1 cellular context compared by ENCODE assay signal in genomic region chr10:125283191-125283590, GRCh38.
TF ChIP-seq lines count a peak whose summit lies in the region.

No MANE protein-coding gene starts in this region.

TF ChIP-seq in WTC11, 78 proteins besides CTCF, POLR2A, EP300 and RAD21 (continued from another document):
- TF ChIP-seq ZNF121 (CRISPR knock-in tag; IDR thresholded peaks at IDR 0.05) (no peak), ZSCAN18 (CRISPR knock-in tag; IDR thresholded peaks at IDR 0.05) (no peak), ETV6 (CRISPR knock-in tag; IDR thresholded peaks at IDR 0.05) (no peak), MXD4 (CRISPR knock-in tag; IDR thresholded peaks at IDR 0.05; ENCODE audit: borderline replicate concordance) (no peak), HMGA2 (CRISPR knock-in tag; IDR thresholded peaks at IDR 0.05) (no peak), ERG (CRISPR knock-in tag; IDR thresholded peaks at IDR 0.05) (no peak), IRF1 (CRISPR knock-in tag; IDR thresholded peaks at IDR 0.05) (no peak), SMAD4 (CRISPR knock-in tag; IDR thresholded peaks at IDR 0.05) (no peak), MLX (CRISPR knock-in tag; IDR thresholded peaks at IDR 0.05) (no peak), EMX1 (CRISPR knock-in tag; IDR thresholded peaks at IDR 0.05) (no peak), E2F1 (CRISPR knock-in tag; IDR thresholded peaks at IDR 0.05) (no peak), USF1 (CRISPR knock-in tag; IDR thresholded peaks at IDR 0.05) (no peak)
